ENCODE assay signal across 1 cellular context in genomic region chr4:26819026-26819425, GRCh38.
TF ChIP-seq lines count a peak whose summit lies in the region.

No MANE protein-coding gene starts in this region.

TF ChIP-seq in GM12878, 131 proteins besides CTCF, POLR2A, EP300 and RAD21:
- TF ChIP-seq ATF3 (IDR thresholded peaks at IDR 0.05; ENCODE audit: borderline replicate concordance, extremely low read depth, low read depth, low read length) (no peak), IKZF2 (IDR thresholded peaks at IDR 0.05) (no peak), SRF (IDR thresholded peaks at IDR 0.05; ENCODE audit: low read depth in 2 of 2, low read length in 2 of 2) (no peak), FOXM1 (IDR thresholded peaks at IDR 0.05; ENCODE audit: low read depth, low read length) (no peak), PKNOX1 (IDR thresholded peaks at IDR 0.05) (no peak), CREM (IDR thresholded peaks at IDR 0.05; ENCODE audit: low read depth) (no peak), SKIL (IDR thresholded peaks at IDR 0.05; ENCODE audit: low read depth, poor library complexity, severe bottlenecking) (no peak), NRF1 (conservative IDR thresholded peaks at IDR 0.05; ENCODE audit: low read depth, low read length) (no peak), HDGF (IDR thresholded peaks at IDR 0.05) (no peak), ETV6 (conservative IDR thresholded peaks at IDR 0.05 in 1 of 2, IDR thresholded peaks at IDR 0.05 in 1 of 2; ENCODE audit: borderline replicate concordance in 1 of 2, low read depth in 1 of 2) (no peak), FOXK2 (IDR thresholded peaks at IDR 0.05) (no peak), TAF1 (IDR thresholded peaks at IDR 0.05; ENCODE audit: borderline replicate concordance, low read depth, low read length) (no peak), CBX5 (IDR thresholded peaks at IDR 0.05; ENCODE audit: low read depth) (no peak), CREB1 (IDR thresholded peaks at IDR 0.05; ENCODE audit: low read depth) (no peak), SUPT20H (IDR thresholded peaks at IDR 0.05; ENCODE audit: borderline replicate concordance, control insufficient read depth, low read depth, low read length) (no peak), E2F8 (IDR thresholded peaks at IDR 0.05; ENCODE audit: low read depth, partially characterized antibody) (no peak)
